Comparison of ENCODE assay signal across 31 cellular contexts in the genomic region with DNA sequence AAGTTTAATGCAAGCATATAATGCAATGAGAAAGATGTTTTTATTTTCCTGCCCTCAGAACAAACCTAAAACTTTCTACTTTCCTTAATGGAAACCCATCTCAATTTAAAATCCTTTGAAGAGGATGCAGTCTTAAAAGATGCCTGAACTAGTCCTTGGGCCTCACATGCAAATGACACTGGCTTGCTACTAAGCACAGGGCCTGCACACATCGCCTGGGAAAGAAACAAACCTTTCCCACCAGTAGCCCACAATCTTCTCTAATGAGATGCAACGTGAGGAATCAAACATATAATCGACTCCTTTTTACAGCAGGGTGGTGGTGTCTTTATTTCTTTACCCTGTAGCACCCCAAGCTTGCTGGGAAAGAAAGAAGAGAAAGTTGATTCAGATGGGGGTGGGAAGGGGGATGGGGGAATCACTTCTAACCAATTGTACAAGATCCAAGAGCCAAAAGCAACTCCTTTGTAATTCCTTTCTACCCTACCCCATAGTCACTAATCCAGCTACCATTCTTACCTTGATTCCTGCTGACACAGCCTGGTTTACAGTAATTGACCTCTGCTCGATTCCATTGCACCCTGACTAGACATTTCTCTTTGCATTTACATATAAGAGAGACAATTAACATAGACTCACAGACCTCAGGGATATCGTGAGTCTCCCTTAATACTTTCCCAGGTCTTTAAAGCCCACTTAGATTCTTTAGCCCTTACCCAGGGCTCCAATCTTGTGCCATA.
"Had no signal": no experiment of that assay in that cellular context is flagged by ENCODE, and none has a peak within 500 bp of the region (broad histone marks: within the 10 kb centered on the region; RNA-seq: fewer than 3 reads in every experiment).

No MANE protein-coding gene starts in this region.

- FAIRE-seq: endothelial cell of umbilical vein, pancreas, TTC549 had no signal

- H3K27me3 ChIP-seq: pancreas, right atrium auricular region, suprapubic skin, tibial artery, upper lobe of right lung had no signal

- H3K4me1 Mint-ChIP-seq: activated CD4-positive, alpha-beta T cell treated with anti-CD3 and anti-CD28 coated beads, Interleukin-2, amount 10 ng/mL, durations not matched to agents 24 days and 14 days; naive B cell had no signal

- H3K27ac Mint-ChIP-seq: activated CD4-positive, alpha-beta memory T cell treated with anti-CD3 and anti-CD28 coated beads for 36 hours; activated CD4-positive, alpha-beta T cell treated with anti-CD3 and anti-CD28 coated beads, Interleukin-2, amount 10 ng/mL, durations not matched to agents 24 days and 14 days; activated naive CD4-positive, alpha-beta T cell treated with anti-CD3 and anti-CD28 coated beads, Interleukin-2, amount 10 ng/mL, durations not matched to agents 7 days and 5 days; activated T-cell treated with anti-CD3 and anti-CD28 coated beads, Interleukin-2, amount 50 U/mL, for 24 hours; effector memory CD8-positive, alpha-beta T cell; nephron progenitor cell; T-helper 1 cell treated with Interleukin-12 subunit alpha and Interleukin-12 subunit beta and Interleukin-4 antibody, amounts not matched to agents 30 μg/mL and 1 μg/mL, for 36 hours had no signal

- H3K36me3 Mint-ChIP-seq: activated CD4-positive, alpha-beta memory T cell treated with anti-CD3 and anti-CD28 coated beads for 36 hours had no signal

- H3K4me1 ChIP-seq: pancreas, right atrium auricular region, suprapubic skin, upper lobe of right lung had no signal

- H3K9me3 Mint-ChIP-seq: activated CD4-positive, alpha-beta memory T cell treated with anti-CD3 and anti-CD28 coated beads for 36 hours; activated T-cell treated with anti-CD3 and anti-CD28 coated beads, Interleukin-2, amount 50 U/mL, for 24 hours; effector memory CD8-positive, alpha-beta T cell had no signal

- H3K27ac ChIP-seq: left ventricle myocardium inferior, pancreas, right atrium auricular region, suprapubic skin, tibial artery, upper lobe of right lung, WERI-Rb-1 had no signal

- DNase-seq: activated CD4-positive, alpha-beta memory T cell treated with anti-CD3 and anti-CD28 coated beads for 36 hours; activated CD4-positive, alpha-beta T cell treated with anti-CD3 and anti-CD28 coated beads, Interleukin-2, amount 10 ng/mL, durations not matched to agents 24 days and 14 days; activated CD4-positive, CD25-positive, alpha-beta regulatory T cell treated with anti-CD3 and anti-CD28 coated beads, Interleukin-2, amount 50 U/mL, for 72 hours; activated CD8-positive, alpha-beta memory T cell treated with anti-CD3 and anti-CD28 coated beads, Interleukin-2, amount 50 U/mL, for 4 hours; activated gamma-delta T cell; activated naive CD4-positive, alpha-beta T cell treated with anti-CD3 and anti-CD28 coated beads, Interleukin-2, amount 10 ng/mL, durations not matched to agents 7 days and 5 days; activated T-cell treated with anti-CD3 and anti-CD28 coated beads, Interleukin-2, amount 50 U/mL, for 24 hours; amniotic stem cell; caudate nucleus; cortex of kidney; effector memory CD8-positive, alpha-beta T cell; head of caudate nucleus; hypothalamus; islet precursor cell; left ventricle myocardium inferior; naive B cell; nephron progenitor cell; nucleus accumbens; pancreas; stimulated activated CD4-positive, alpha-beta T cell treated with anti-CD3 and anti-CD28 coated beads, Interleukin-15, amount 100 ng/mL, for 24 hours; stimulated activated naive CD4-positive, alpha-beta T cell; T-helper 9 cell; tibial artery; upper lobe of right lung; WERI-Rb-1 had no signal

- H3K4me3 ChIP-seq: left ventricle myocardium inferior, lung, pancreas, right atrium auricular region, suprapubic skin, tibial artery, upper lobe of right lung had no signal

- H3K27me3 Mint-ChIP-seq: activated CD4-positive, alpha-beta T cell treated with anti-CD3 and anti-CD28 coated beads, Interleukin-2, amount 10 ng/mL, durations not matched to agents 24 days and 14 days; activated T-cell treated with anti-CD3 and anti-CD28 coated beads, Interleukin-2, amount 50 U/mL, for 24 hours; naive B cell had no signal

- H3K4me3 Mint-ChIP-seq: activated CD4-positive, alpha-beta memory T cell treated with anti-CD3 and anti-CD28 coated beads for 36 hours; activated CD4-positive, alpha-beta T cell treated with anti-CD3 and anti-CD28 coated beads, Interleukin-2, amount 10 ng/mL, durations not matched to agents 24 days and 14 days; activated naive CD4-positive, alpha-beta T cell treated with anti-CD3 and anti-CD28 coated beads, Interleukin-2, amount 10 ng/mL, durations not matched to agents 7 days and 5 days; activated T-cell treated with anti-CD3 and anti-CD28 coated beads, Interleukin-2, amount 50 U/mL, for 24 hours; effector memory CD8-positive, alpha-beta T cell; naive B cell; nephron progenitor cell; T-helper 1 cell treated with Interleukin-12 subunit alpha and Interleukin-12 subunit beta and Interleukin-4 antibody, amounts not matched to agents 30 μg/mL and 1 μg/mL, for 36 hours had no signal

- H3K36me3 ChIP-seq: left ventricle myocardium inferior, pancreas, right atrium auricular region, suprapubic skin, tibial artery, upper lobe of right lung, WERI-Rb-1 had no signal

- H3K9me3 ChIP-seq: left ventricle myocardium inferior, pancreas, right atrium auricular region, suprapubic skin, tibial artery, upper lobe of right lung had no signal

- ATAC-seq: effector memory CD8-positive, alpha-beta T cell; pancreas; upper lobe of right lung had no signal
